In the genomic region with DNA sequence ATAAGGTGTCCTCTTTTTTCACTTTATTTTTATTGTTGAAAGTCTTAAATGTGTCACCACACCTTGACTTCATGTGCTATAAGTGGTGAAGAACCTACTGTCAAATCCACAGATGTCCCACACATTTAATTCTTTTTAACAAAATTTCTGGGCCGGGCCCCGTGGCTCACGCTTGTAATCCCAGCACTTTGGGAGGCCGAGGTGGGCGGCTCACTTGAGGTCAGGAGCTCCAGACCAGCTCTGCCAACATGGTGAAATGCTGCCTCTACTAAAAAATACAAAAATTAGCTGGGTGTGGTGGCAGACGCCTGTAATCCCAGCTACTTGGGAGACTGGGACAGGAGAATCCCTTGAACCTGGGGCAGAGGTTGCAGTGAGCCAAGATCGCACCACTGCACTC, we compare ENCODE assay signal across 27 cellular contexts. TPM values are rescaled to one million over a fixed set of nuclear protein-coding genes. Genes with fewer than 3 reads are reported as not detected.
DNase-seq lines count a peak whose midpoint lies in the region; ATAC-seq and TF ChIP-seq lines count a peak whose summit lies in the region.
"Had no signal": no experiment of that assay in that cellular context is flagged by ENCODE, and none has a peak within 500 bp of the region (broad histone marks: within the 10 kb centered on the region; RNA-seq: fewer than 3 reads in every experiment).

No MANE protein-coding gene starts in this region.

- no peaks in the 10 kb centered on the region for H3K9me3 Mint-ChIP-seq in CD4-positive, alpha-beta T cell
- peaks cover 2% of the 10 kb centered on the region; the same call in 1 of the 3 replicates for H3K9me3 Mint-ChIP-seq in GM23338
- H3K9me3 Mint-ChIP-seq in activated naive CD8-positive, alpha-beta T cell treated with anti-CD3 and anti-CD28 coated beads, Interleukin-2, amount 50 U/mL, for 24 hours = no peaks in the 10 kb centered on the region
- H3K9me3 Mint-ChIP-seq in naive thymus-derived CD8-positive, alpha-beta T cell = no peaks in the 10 kb centered on the region
- H3K9me3 Mint-ChIP-seq: effector memory CD8-positive, alpha-beta T cell; stimulated activated effector memory CD8-positive, alpha-beta T cell treated with anti-CD3 and anti-CD28 coated beads, Interleukin-12 subunit alpha, Interleukin-12 subunit beta, amount 100 ng/mL, for 72 hours; type B pancreatic cell had no signal

- H3K4me2 ChIP-seq in GM23338 = peak overlapping the region; percentile 93; the same call in 1 of the 2 replicates

- H3K4me1 ChIP-seq in GM23338 (ENCODE audit: insufficient read depth) = peaks cover 40% of the 10 kb centered on the region
- peaks cover 7% of the 10 kb centered on the region for H3K4me1 ChIP-seq in mucosa of descending colon (ENCODE audit: low read depth)

- H4K20me1 ChIP-seq in GM23338 (replicated peaks; ENCODE audit: insufficient read depth) = peaks cover 39% of the 10 kb centered on the region

- CTCF ChIA-PET in CD4-positive, alpha-beta T cell (lab: Charles Lee) = interaction anchor here (1.0 to 1.3 kb wide), 2 partner anchors 54 to 75 kb away, joined by 3 to 7 read pairs; no protein-coding TSS in a partner anchor

- H3K79me2 ChIP-seq in GM23338 (replicated peaks; ENCODE audit: insufficient read depth) = peaks cover 75% of the 10 kb centered on the region

- peaks cover 13% of the 10 kb centered on the region for H3K36me3 Mint-ChIP-seq in CD4-positive, alpha-beta T cell (ENCODE audit: low read depth)
- peaks cover 5% of the 10 kb centered on the region; the same call in 1 of the 3 replicates for H3K36me3 Mint-ChIP-seq in GM23338 (ENCODE audit: low read depth)
- peaks cover 8% of the 10 kb centered on the region for H3K36me3 Mint-ChIP-seq in activated naive CD8-positive, alpha-beta T cell treated with anti-CD3 and anti-CD28 coated beads, Interleukin-2, amount 50 U/mL, for 24 hours (ENCODE audit: low read depth)
- peaks cover 0 to 2% (median 0%) of the 10 kb centered on the region in 3 donors for H3K36me3 Mint-ChIP-seq in naive thymus-derived CD8-positive, alpha-beta T cell
- H3K36me3 Mint-ChIP-seq: type B pancreatic cell had no signal

- no peaks in the 10 kb centered on the region for H3K36me3 ChIP-seq in GM23338 (ENCODE audit: insufficient read depth)
- H3K36me3 ChIP-seq in mucosa of descending colon (ENCODE audit: low read depth) = no peaks in the 10 kb centered on the region
- H3K36me3 ChIP-seq: BLaER1, Peyer's patch, SJCRH30 had no signal

- H3K9me3 ChIP-seq in CD4-positive, alpha-beta T cell (ENCODE audit: control insufficient read depth, low read length) = no peaks in the 10 kb centered on the region
- no peaks in the 10 kb centered on the region for H3K9me3 ChIP-seq in mucosa of descending colon
- H3K9me3 ChIP-seq: BLaER1, Peyer's patch, SJCRH30 had no signal

- POLR2A ChIA-PET in CD4-positive, alpha-beta T cell (lab: Charles Lee) = interaction anchor here (0.7 to 0.9 kb wide), 2 partner anchors 59 to 1221 kb away, joined by 3 to 7 read pairs; no protein-coding TSS in a partner anchor
- POLR2A ChIA-PET in naive thymus-derived CD8-positive, alpha-beta T cell (lab: Charles Lee) = interaction anchor here (0.7 to 1.1 kb wide), 3 partner anchors 23 to 101 kb away, joined by 4 read pairs; no protein-coding TSS in a partner anchor

- H3K4me3 ChIP-seq in GM23338 = peak overlapping the region; percentile 87; the same call in 1 of the 2 replicates
- no peak overlapping the region for H3K4me3 ChIP-seq in mucosa of descending colon
- H3K4me3 ChIP-seq: BLaER1, Peyer's patch, SJCRH30 had no signal

- H3K27ac ChIP-seq in CD4-positive, alpha-beta T cell (ENCODE audit: low read depth, low read length) = no peak overlapping the region
- H3K27ac ChIP-seq in GM23338 (ENCODE audit: low read depth) = no peak overlapping the region
- H3K27ac ChIP-seq: BLaER1, Peyer's patch, SJCRH30 had no signal

- no peak for TF ChIP-seq CTCF in CD4-positive, alpha-beta T cell (IDR thresholded peaks at IDR 0.05)
- TF ChIP-seq CTCF in GM23338 (conservative IDR thresholded peaks at IDR 0.05; ENCODE audit: low read depth in 2 of 2) (no peak), mucosa of descending colon (IDR thresholded peaks at IDR 0.05) (no peak)

- H3K4me3 Mint-ChIP-seq in CD4-positive, alpha-beta T cell = peak overlapping the region; percentile 78
- peak overlapping the region; percentile 50; the same call in 2 of the 3 replicates for H3K4me3 Mint-ChIP-seq in GM23338
- H3K4me3 Mint-ChIP-seq in activated naive CD8-positive, alpha-beta T cell treated with anti-CD3 and anti-CD28 coated beads, Interleukin-2, amount 50 U/mL, for 24 hours = peak overlapping the region; percentile 10
- peak overlapping the region in 5 of 10 donors; percentile 19 to 69 (median 54) for H3K4me3 Mint-ChIP-seq in naive thymus-derived CD8-positive, alpha-beta T cell
- H3K4me3 Mint-ChIP-seq: stimulated activated effector memory CD8-positive, alpha-beta T cell treated with anti-CD3 and anti-CD28 coated beads, Interleukin-12 subunit alpha, Interleukin-12 subunit beta, amount 100 ng/mL, for 72 hours; type B pancreatic cell had no signal

- no peaks in the 10 kb centered on the region for H3K27me3 Mint-ChIP-seq in CD4-positive, alpha-beta T cell
- H3K27me3 Mint-ChIP-seq in GM23338 (ENCODE audit: insufficient read depth, low read depth, poor library complexity) = peaks cover 6% of the 10 kb centered on the region
- H3K27me3 Mint-ChIP-seq in activated naive CD8-positive, alpha-beta T cell treated with anti-CD3 and anti-CD28 coated beads, Interleukin-2, amount 50 U/mL, for 24 hours = no peaks in the 10 kb centered on the region
- H3K27me3 Mint-ChIP-seq in naive thymus-derived CD8-positive, alpha-beta T cell = no peaks in the 10 kb centered on the region
- H3K27me3 Mint-ChIP-seq: effector memory CD8-positive, alpha-beta T cell; type B pancreatic cell had no signal

- peak overlapping the region; percentile 69 for H3K27ac Mint-ChIP-seq in CD4-positive, alpha-beta T cell
- H3K27ac Mint-ChIP-seq in GM23338 = no peak overlapping the region
- no peak overlapping the region for H3K27ac Mint-ChIP-seq in activated naive CD8-positive, alpha-beta T cell treated with anti-CD3 and anti-CD28 coated beads, Interleukin-2, amount 50 U/mL, for 24 hours
- H3K27ac Mint-ChIP-seq in naive thymus-derived CD8-positive, alpha-beta T cell = peak overlapping the region in 6 of 10 donors; percentile 16 to 67 (median 56)
- H3K27ac Mint-ChIP-seq: activated CD8-positive, alpha-beta T cell treated with anti-CD3 and anti-CD28 coated beads, Interleukin-2, amount 10 ng/mL, durations not matched to agents 7 days and 5 days; effector memory CD8-positive, alpha-beta T cell; stimulated activated effector memory CD8-positive, alpha-beta T cell treated with anti-CD3 and anti-CD28 coated beads, Interleukin-12 subunit alpha, Interleukin-12 subunit beta, amount 100 ng/mL, for 72 hours; type B pancreatic cell had no signal

- peaks cover 10% of the 10 kb centered on the region for H3F3A ChIP-seq in GM23338 (replicated peaks; ENCODE audit: low read depth)

- intact Hi-C loops in CD4-positive, alpha-beta T cell (cut with DNase I, micrococcal nuclease) = loop anchor here (5.0 kb wide), 1 partner anchor 33 kb away; no protein-coding TSS in a partner anchor
- intact Hi-C loops in mucosa of descending colon (cut with DNase I, micrococcal nuclease) = loop anchor here in 1 of 2 donors (10.0 kb wide), 1 partner anchor 116 kb away; no protein-coding TSS in a partner anchor

- H2AFZ ChIP-seq in GM23338 = no peak overlapping the region

- ATAC-seq in CD4-positive, alpha-beta T cell (ENCODE audit: poor library complexity) = no peak
- ATAC-seq in GM23338 (no peak), HG03108 (IDR thresholded peaks at IDR 0.05; ENCODE audit: unreplicated experiment) (no peak), mucosa of descending colon (no peak)
- no peak for ATAC-seq in activated naive CD8-positive, alpha-beta T cell treated with anti-CD3 and anti-CD28 coated beads, Interleukin-2, amount 50 U/mL, for 24 hours
- ATAC-seq in naive thymus-derived CD8-positive, alpha-beta T cell = no peak
- ATAC-seq: activated CD8-positive, alpha-beta T cell treated with anti-CD3 and anti-CD28 coated beads, Interleukin-2, amount 10 ng/mL, durations not matched to agents 7 days and 5 days; effector memory CD8-positive, alpha-beta T cell; stimulated activated effector memory CD8-positive, alpha-beta T cell treated with anti-CD3 and anti-CD28 coated beads, Interleukin-12 subunit alpha, Interleukin-12 subunit beta, amount 100 ng/mL, for 72 hours had no signal

- peaks cover 52% of the 10 kb centered on the region for H3K4me1 Mint-ChIP-seq in CD4-positive, alpha-beta T cell (ENCODE audit: low read depth)
- peaks cover 30% of the 10 kb centered on the region for H3K4me1 Mint-ChIP-seq in GM23338
- peaks cover 39% of the 10 kb centered on the region for H3K4me1 Mint-ChIP-seq in activated naive CD8-positive, alpha-beta T cell treated with anti-CD3 and anti-CD28 coated beads, Interleukin-2, amount 50 U/mL, for 24 hours
- peaks cover 18 to 68% (median 47%) of the 10 kb centered on the region in 4 donors for H3K4me1 Mint-ChIP-seq in naive thymus-derived CD8-positive, alpha-beta T cell

- H3K9me2 ChIP-seq in GM23338 (ENCODE audit: insufficient read depth) = no peaks in the 10 kb centered on the region

- no peaks in the 10 kb centered on the region for H3K27me3 ChIP-seq in CD4-positive, alpha-beta T cell (ENCODE audit: control insufficient read depth, insufficient read depth, low read length)
- no peaks in the 10 kb centered on the region for H3K27me3 ChIP-seq in GM23338 (ENCODE audit: insufficient read depth)
- H3K27me3 ChIP-seq: BLaER1, Peyer's patch, SJCRH30 had no signal

- DNase-seq in CD4-positive, alpha-beta T cell = no peak
- DNase-seq in GM23338 (ENCODE audit: low spot score) (no peak), DMS114 treated with DMSO at 0.1 percent for 48 hours (lab: John Stamatoyannopoulos, UW; ENCODE audit: unreplicated experiment) (no peak), mucosa of descending colon (no peak)
- no peak for DNase-seq in activated naive CD8-positive, alpha-beta T cell treated with anti-CD3 and anti-CD28 coated beads, Interleukin-2, amount 50 U/mL, for 24 hours
- no peak for DNase-seq in naive thymus-derived CD8-positive, alpha-beta T cell
- DNase-seq: activated CD4-positive, CD25-positive, alpha-beta regulatory T cell treated with anti-CD3 and anti-CD28 coated beads, Interleukin-2, amount 50 U/mL, for 72 hours; activated CD8-positive, alpha-beta T cell treated with anti-CD3 and anti-CD28 coated beads, Interleukin-2, amount 10 ng/mL, durations not matched to agents 7 days and 5 days; activated effector memory CD4-positive, alpha-beta T cell treated with Interleukin-2 at 50 U/mL for 16 hours; caudate nucleus; effector memory CD8-positive, alpha-beta T cell; erythroblast; HCEC 1CT; MV-4-11; NCI-H146; NCI-H345; NCI-H748 treated with DMSO at 0.1 percent for 48 hours; SJCRH30; substantia nigra had no signal

RNA-seq across cellular contexts. Expression of a gene that starts 3.0 kb away (rescaled TPM):
- total RNA-seq in CD4-positive, alpha-beta T cell = 10 to 100 TPM; 19.5 to 20.8 TPM
- 67.6 and 67.8 TPM in 2 replicates for total RNA-seq in GM23338 (2014; rRNA removed; shearing (Covaris generic))
- polyA plus RNA-seq in GM23338 (2016; fragmentation: Nextera tagmentation; extraction: Ambion mirVana) = 31.6 and 40.1 TPM in 2 replicates
- 10 to 100 TPM; 46.9 to 51.6 TPM for total RNA-seq in naive thymus-derived CD8-positive, alpha-beta T cell
- polyA plus RNA-seq in naive thymus-derived CD8-positive, alpha-beta T cell = 10 to 100 TPM; 11.5 to 16.1 (median 12.2) TPM
- 10 to 100 TPM; 11.0 to 24.4 (median 13.1) TPM for total RNA-seq in mucosa of descending colon

RNA-seq across cellular contexts. Expression of a gene that starts 23.9 kb away (rescaled TPM):
- under 1 TPM; 0.59 to 0.63 TPM for total RNA-seq in CD4-positive, alpha-beta T cell
- not detected in 2 replicates for total RNA-seq in GM23338 (2014; rRNA removed; shearing (Covaris generic))
- 0.15 TPM in 1 of 2 replicates, not detected in the other for polyA plus RNA-seq in GM23338 (2016; fragmentation: Nextera tagmentation; extraction: Ambion mirVana)
- total RNA-seq in naive thymus-derived CD8-positive, alpha-beta T cell = under 1 TPM; 0.42 to 0.55 TPM
- not detected for polyA plus RNA-seq in naive thymus-derived CD8-positive, alpha-beta T cell
- 100 to 1,000 TPM in 1 of 3 donors, 10 to 100 TPM in 2; 52.9 to 151 (median 75.8) TPM for total RNA-seq in mucosa of descending colon
- total RNA-seq: glomerular endothelial cell, LHCN-M2, myocyte, SJCRH30 had no signal

RNA-seq across cellular contexts. Expression of a gene that starts 40.7 kb away (rescaled TPM):
- total RNA-seq in CD4-positive, alpha-beta T cell = 1 to 10 TPM; 4.2 to 5.4 TPM
- total RNA-seq in GM23338 (2014; rRNA removed; shearing (Covaris generic)) = 13.8 and 14.2 TPM in 2 replicates
- 2.8 and 3.4 TPM in 2 replicates for polyA plus RNA-seq in GM23338 (2016; fragmentation: Nextera tagmentation; extraction: Ambion mirVana)
- total RNA-seq in naive thymus-derived CD8-positive, alpha-beta T cell = 10 to 100 TPM; 10.3 to 10.5 TPM
- polyA plus RNA-seq in naive thymus-derived CD8-positive, alpha-beta T cell = 10 to 100 TPM in 1 of 3 donors, 1 to 10 TPM in 2; 4.0 to 10.9 (median 7.1) TPM
- 10 to 100 TPM; 14.1 to 19.3 (median 16.3) TPM for total RNA-seq in mucosa of descending colon

Comparison
In these comparisons a context has a peak if more than half of its experiments do, and no peak if none do; other contexts are left out.
1. H3K27ac Mint-ChIP-seq: peak in CD4-positive, alpha-beta T cell (single experiment) and naive thymus-derived CD8-positive, alpha-beta T cell (6 of 10); none in GM23338 (single experiment) and activated naive CD8-positive, alpha-beta T cell treated with anti-CD3 and anti-CD28 coated beads, Interleukin-2, amount 50 U/mL, for 24 hours (single experiment).
2. RNA of a gene that starts 23.9 kb away (total RNA-seq): 52.9 to 151 TPM in mucosa of descending colon; 0.59 to 0.63 TPM in CD4-positive, alpha-beta T cell, 0.42 to 0.55 TPM in naive thymus-derived CD8-positive, alpha-beta T cell and not detected in GM23338; every median in the first group is over 10 times any median in the second.